8 cellular contexts compared by ENCODE assay signal in genomic region chr19:35557539-35558399, GRCh38. TPM values are rescaled to one million over a fixed set of nuclear protein-coding genes. Genes with fewer than 3 reads are reported as not detected.
DNase-seq lines count a peak whose midpoint lies in the region; ATAC-seq and TF ChIP-seq lines count a peak whose summit lies in the region.

No MANE protein-coding gene starts in this region.

- DNase-seq in DMS153 (lab: John Stamatoyannopoulos, UW) (peak; percentile 40), NCI-H2227 treated with DMSO at 0.1 percent for 48 hours (lab: John Stamatoyannopoulos, UW) (peak; percentile 100), foreskin keratinocyte (peak; percentile 35 to 60), posterior cingulate gyrus (peak in 7 of 10 donors; percentile 27 to 91 (median 43)), NCI-H2196 treated with DMSO at 0.1 percent for 48 hours (lab: John Stamatoyannopoulos, UW; ENCODE audit: unreplicated experiment) (no peak), NCI-H510A treated with DMSO at 0.1 percent for 48 hours (lab: John Stamatoyannopoulos, UW) (no peak)
- DNase-seq in activated T-helper 1 cell treated with anti-CD3 and anti-CD28 coated beads, Interleukin-12 subunit alpha, Interleukin-12 subunit beta, Interleukin-2, Interleukin-4 antibody, amounts not matched to agents 30 ng/mL and 10 ng/mL and 1 ng/mL, durations not matched to agents 14 hours and 24 hours and 36 hours (ENCODE audit: low spot score) = peak; percentile 21

- intact Hi-C loops in activated T-helper 1 cell treated with anti-CD3 and anti-CD28 coated beads, Interleukin-12 subunit alpha, Interleukin-12 subunit beta, Interleukin-2, Interleukin-4 antibody, amounts not matched to agents 30 ng/mL and 10 ng/mL and 1 ng/mL, durations not matched to agents 14 hours and 24 hours and 36 hours (cut with micrococcal nuclease) = loop anchor here (1.0 kb wide), 1 partner anchor 8 kb away; no protein-coding TSS in a partner anchor
- intact Hi-C loops in posterior cingulate gyrus (cut with DNase I) = no loop called here

- no peaks in the 10 kb centered on the region for H3K9me3 Mint-ChIP-seq in activated T-helper 1 cell treated with anti-CD3 and anti-CD28 coated beads, Interleukin-12 subunit alpha, Interleukin-12 subunit beta, Interleukin-2, Interleukin-4 antibody, amounts not matched to agents 30 ng/mL and 10 ng/mL and 1 ng/mL, durations not matched to agents 14 hours and 24 hours and 36 hours

- H3K4me1 Mint-ChIP-seq in activated T-helper 1 cell treated with anti-CD3 and anti-CD28 coated beads, Interleukin-12 subunit alpha, Interleukin-12 subunit beta, Interleukin-2, Interleukin-4 antibody, amounts not matched to agents 30 ng/mL and 10 ng/mL and 1 ng/mL, durations not matched to agents 14 hours and 24 hours and 36 hours (ENCODE audit: low read depth) = no peaks in the 10 kb centered on the region

- H3K27me3 Mint-ChIP-seq in activated T-helper 1 cell treated with anti-CD3 and anti-CD28 coated beads, Interleukin-12 subunit alpha, Interleukin-12 subunit beta, Interleukin-2, Interleukin-4 antibody, amounts not matched to agents 30 ng/mL and 10 ng/mL and 1 ng/mL, durations not matched to agents 14 hours and 24 hours and 36 hours (ENCODE audit: insufficient read depth) = peaks cover 26% of the 10 kb centered on the region

- no peak for TF ChIP-seq CTCF in foreskin keratinocyte (conservative IDR thresholded peaks at IDR 0.05)

- H3K4me3 Mint-ChIP-seq in activated T-helper 1 cell treated with anti-CD3 and anti-CD28 coated beads, Interleukin-12 subunit alpha, Interleukin-12 subunit beta, Interleukin-2, Interleukin-4 antibody, amounts not matched to agents 30 ng/mL and 10 ng/mL and 1 ng/mL, durations not matched to agents 14 hours and 24 hours and 36 hours = peak overlapping the region; percentile 76

- no peaks in the 10 kb centered on the region for H3K36me3 Mint-ChIP-seq in activated T-helper 1 cell treated with anti-CD3 and anti-CD28 coated beads, Interleukin-12 subunit alpha, Interleukin-12 subunit beta, Interleukin-2, Interleukin-4 antibody, amounts not matched to agents 30 ng/mL and 10 ng/mL and 1 ng/mL, durations not matched to agents 14 hours and 24 hours and 36 hours (ENCODE audit: low read depth)

- ATAC-seq in foreskin keratinocyte = peak; percentile 79
- ATAC-seq in HG02840 (IDR thresholded peaks at IDR 0.05; ENCODE audit: low FRiP score, unreplicated experiment) = no peak

- no peak overlapping the region for H3K27ac Mint-ChIP-seq in activated T-helper 1 cell treated with anti-CD3 and anti-CD28 coated beads, Interleukin-12 subunit alpha, Interleukin-12 subunit beta, Interleukin-2, Interleukin-4 antibody, amounts not matched to agents 30 ng/mL and 10 ng/mL and 1 ng/mL, durations not matched to agents 14 hours and 24 hours and 36 hours

- peaks cover 19% of the 10 kb centered on the region for H3K27me3 ChIP-seq in foreskin keratinocyte

- no peaks in the 10 kb centered on the region for H3K4me1 ChIP-seq in foreskin keratinocyte

- H3K27ac ChIP-seq in foreskin keratinocyte = no peak overlapping the region

RNA-seq across cellular contexts. Expression of gene ATP4A, which starts 5.7 kb away (rescaled TPM):
- not detected in 2 replicates for total RNA-seq in activated T-helper 1 cell treated with anti-CD3 and anti-CD28 coated beads, Interleukin-12 subunit alpha, Interleukin-12 subunit beta, Interleukin-2, Interleukin-4 antibody, amounts not matched to agents 30 ng/mL and 10 ng/mL and 1 ng/mL, durations not matched to agents 14 hours and 24 hours and 36 hours
- total RNA-seq in foreskin keratinocyte = not detected in 2 replicates
- not detected in 2 replicates for polyA plus RNA-seq in foreskin keratinocyte

RNA-seq across cellular contexts. Expression of gene TMEM147, which starts 12.3 kb away (rescaled TPM):
- total RNA-seq in activated T-helper 1 cell treated with anti-CD3 and anti-CD28 coated beads, Interleukin-12 subunit alpha, Interleukin-12 subunit beta, Interleukin-2, Interleukin-4 antibody, amounts not matched to agents 30 ng/mL and 10 ng/mL and 1 ng/mL, durations not matched to agents 14 hours and 24 hours and 36 hours = 122 and 123 TPM in 2 replicates
- total RNA-seq in foreskin keratinocyte = 143 and 152 TPM in 2 replicates
- polyA plus RNA-seq in foreskin keratinocyte = 196 and 202 TPM in 2 replicates

RNA-seq across cellular contexts. Expression of gene GAPDHS, which starts 24.5 kb away (rescaled TPM):
- not detected in 2 replicates for total RNA-seq in activated T-helper 1 cell treated with anti-CD3 and anti-CD28 coated beads, Interleukin-12 subunit alpha, Interleukin-12 subunit beta, Interleukin-2, Interleukin-4 antibody, amounts not matched to agents 30 ng/mL and 10 ng/mL and 1 ng/mL, durations not matched to agents 14 hours and 24 hours and 36 hours
- total RNA-seq in foreskin keratinocyte = not detected in 2 replicates
- not detected in 2 replicates for polyA plus RNA-seq in foreskin keratinocyte

RNA-seq across cellular contexts. Expression of gene PMIS2, which starts 28.2 kb away (rescaled TPM):
- total RNA-seq in activated T-helper 1 cell treated with anti-CD3 and anti-CD28 coated beads, Interleukin-12 subunit alpha, Interleukin-12 subunit beta, Interleukin-2, Interleukin-4 antibody, amounts not matched to agents 30 ng/mL and 10 ng/mL and 1 ng/mL, durations not matched to agents 14 hours and 24 hours and 36 hours = not detected in 2 replicates
- total RNA-seq in foreskin keratinocyte = not detected in 2 replicates
- not detected in 2 replicates for polyA plus RNA-seq in foreskin keratinocyte

RNA-seq across cellular contexts. Expression of gene SBSN, which starts 29.7 kb away (rescaled TPM):
- total RNA-seq in activated T-helper 1 cell treated with anti-CD3 and anti-CD28 coated beads, Interleukin-12 subunit alpha, Interleukin-12 subunit beta, Interleukin-2, Interleukin-4 antibody, amounts not matched to agents 30 ng/mL and 10 ng/mL and 1 ng/mL, durations not matched to agents 14 hours and 24 hours and 36 hours = not detected in 2 replicates
- total RNA-seq in foreskin keratinocyte = 4.8 and 5.7 TPM in 2 replicates
- polyA plus RNA-seq in foreskin keratinocyte = 3.4 and 6.4 TPM in 2 replicates

Comparison
In these comparisons a context has a peak if more than half of its experiments do, and no peak if none do; other contexts are left out.
1. DNase-seq: peak in DMS153 (single experiment), NCI-H2227 treated with DMSO at 0.1 percent for 48 hours (single experiment), activated T-helper 1 cell treated with anti-CD3 and anti-CD28 coated beads, Interleukin-12 subunit alpha, Interleukin-12 subunit beta, Interleukin-2, Interleukin-4 antibody, amounts not matched to agents 30 ng/mL and 10 ng/mL and 1 ng/mL, durations not matched to agents 14 hours and 24 hours and 36 hours (single experiment), foreskin keratinocyte (2 of 2) and posterior cingulate gyrus (7 of 10); none in NCI-H2196 treated with DMSO at 0.1 percent for 48 hours (single experiment) and NCI-H510A treated with DMSO at 0.1 percent for 48 hours (single experiment).